In the genomic region with DNA sequence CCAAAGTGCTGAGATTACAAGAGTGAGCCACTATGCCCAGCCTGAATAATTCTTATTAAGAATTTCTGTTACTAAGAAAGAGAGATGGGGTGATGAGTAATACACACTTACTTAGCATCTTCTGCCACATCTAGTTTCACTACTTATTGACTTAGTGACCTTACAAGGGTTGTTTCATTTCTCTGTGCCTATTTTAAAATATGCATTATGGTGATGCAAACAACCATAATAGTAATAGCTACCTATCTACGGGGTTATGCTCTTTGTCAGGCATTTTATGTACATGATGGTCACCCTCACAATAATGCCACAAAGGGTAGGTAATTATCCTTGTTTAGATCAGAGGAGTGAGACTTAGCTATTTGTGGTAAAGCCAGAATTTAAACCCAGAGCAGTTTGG, we compare ENCODE assay signal across 18 cellular contexts.
DNase-seq lines count a peak whose midpoint lies in the region; ATAC-seq and TF ChIP-seq lines count a peak whose summit lies in the region.
"Had no signal": no experiment of that assay in that cellular context is flagged by ENCODE, and none has a peak within 500 bp of the region (broad histone marks: within the 10 kb centered on the region; RNA-seq: fewer than 3 reads in every experiment).

No MANE protein-coding gene starts in this region.

- H3K4me3 Mint-ChIP-seq in type B pancreatic cell = no peak overlapping the region
- H3K4me3 Mint-ChIP-seq: B cell; IgD-negative memory B cell; natural killer cell treated with Interleukin-12 subunit alpha and Interleukin-12 subunit beta and Interleukin-15 and Interleukin-18, amount 100 ng/mL, for 72 hours; T-helper 1 cell treated with Interleukin-12 subunit alpha and Interleukin-12 subunit beta and Interleukin-4 antibody, amounts not matched to agents 30 μg/mL and 1 μg/mL, for 36 hours had no signal

- no peaks in the 10 kb centered on the region for H3K4me1 Mint-ChIP-seq in type B pancreatic cell (ENCODE audit: unreplicated experiment)
- H3K4me1 Mint-ChIP-seq: B cell, IgD-negative memory B cell had no signal

- no peaks in the 10 kb centered on the region for H3K9me3 Mint-ChIP-seq in type B pancreatic cell
- H3K9me3 Mint-ChIP-seq: IgD-negative memory B cell; T-helper 1 cell treated with Interleukin-12 subunit alpha and Interleukin-12 subunit beta and Interleukin-4 antibody, amounts not matched to agents 30 μg/mL and 1 μg/mL, for 36 hours had no signal

- ATAC-seq in GM18505 (IDR thresholded peaks at IDR 0.05; ENCODE audit: unreplicated experiment) = peak; percentile 87
- ATAC-seq in GM19438 (IDR thresholded peaks at IDR 0.05; ENCODE audit: low read depth, unreplicated experiment) = peak; percentile 62
- peak; percentile 82 for ATAC-seq in HG02763 (IDR thresholded peaks at IDR 0.05; ENCODE audit: unreplicated experiment)
- peak; percentile 97 for ATAC-seq in HG03442 (IDR thresholded peaks at IDR 0.05; ENCODE audit: unreplicated experiment)
- ATAC-seq: foreskin keratinocyte, left colon, upper lobe of right lung had no signal

- peaks cover 4% of the 10 kb centered on the region for H3K27me3 Mint-ChIP-seq in type B pancreatic cell
- H3K27me3 Mint-ChIP-seq: B cell; IgD-negative memory B cell; natural killer cell treated with Interleukin-12 subunit alpha and Interleukin-12 subunit beta and Interleukin-15 and Interleukin-18, amount 100 ng/mL, for 72 hours had no signal

- TF ChIP-seq POLR2A in GM18505 (IDR thresholded peaks at IDR 0.05; ENCODE audit: borderline replicate concordance, extremely low read depth, insufficient read depth, insufficient read length) = no peak

- DNase-seq in NCI-H526 (lab: John Stamatoyannopoulos, UW) (no peak), type B pancreatic cell (ENCODE audit: extremely low spot score, unreplicated experiment) (no peak), NCI-H2107 (lab: John Stamatoyannopoulos, UW) (no peak), NCI-H69 (lab: John Stamatoyannopoulos, UW) (no peak)
- DNase-seq: aorta, dorsolateral prefrontal cortex, foreskin keratinocyte, left colon, NCI-H187 treated with DMSO at 0.1 percent for 48 hours, upper lobe of right lung had no signal

- H3K27ac Mint-ChIP-seq in type B pancreatic cell = no peak overlapping the region
- H3K27ac Mint-ChIP-seq: B cell; IgD-negative memory B cell; natural killer cell treated with Interleukin-12 subunit alpha and Interleukin-12 subunit beta and Interleukin-15 and Interleukin-18, amount 100 ng/mL, for 72 hours; T-helper 1 cell treated with Interleukin-12 subunit alpha and Interleukin-12 subunit beta and Interleukin-4 antibody, amounts not matched to agents 30 μg/mL and 1 μg/mL, for 36 hours had no signal

- TF ChIP-seq CTCF in type B pancreatic cell (conservative IDR thresholded peaks at IDR 0.05) = no peak

- H3K36me3 Mint-ChIP-seq in type B pancreatic cell = no peaks in the 10 kb centered on the region
- H3K36me3 Mint-ChIP-seq: IgD-negative memory B cell; natural killer cell treated with Interleukin-12 subunit alpha and Interleukin-12 subunit beta and Interleukin-15 and Interleukin-18, amount 100 ng/mL, for 72 hours had no signal
